ENCODE assay signal across 8 cellular contexts in the genomic region with DNA sequence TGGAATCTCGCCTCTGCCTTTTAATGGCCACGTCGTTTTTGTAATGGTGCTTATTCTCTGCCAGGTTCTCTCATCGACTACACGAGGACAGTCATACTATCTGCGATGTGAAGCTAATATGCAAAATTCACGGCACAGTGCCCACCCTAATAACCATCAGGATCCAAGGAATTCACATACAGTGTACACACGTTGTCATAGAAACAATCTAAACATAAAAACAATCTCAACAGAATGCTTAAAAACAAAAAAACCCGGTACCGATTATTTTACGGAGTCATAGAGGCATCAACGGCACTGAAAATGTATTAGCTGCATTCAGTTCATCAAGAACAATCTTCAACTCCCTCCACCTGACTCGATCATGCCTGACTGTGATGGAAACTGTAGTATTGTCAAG. TPM values are rescaled to one million over a fixed set of nuclear protein-coding genes. Genes with fewer than 3 reads are reported as not detected.
A peak's percentile ranks its signal among the peaks of the same experiment; 100 is the strongest.
DNase-seq lines count a peak whose midpoint lies in the region; ATAC-seq and TF ChIP-seq lines count a peak whose summit lies in the region.

No MANE protein-coding gene starts in this region.

- DNase-seq in AG20443 (ENCODE audit: low spot score) (peak; percentile 32), cardiac fibroblast (ENCODE audit: low read depth in 2 of 2) (peak in 1 of 2 donors; percentile 55), lung (ENCODE audit: low spot score) (no peak), vagina (ENCODE audit: extremely low spot score in 2 of 2) (no peak), GM13977 (ENCODE audit: low spot score) (no peak)

- H3K4me3 ChIP-seq in Loucy (ENCODE audit: low read length, poor library complexity, severe bottlenecking) (peak overlapping the region; percentile 88), cardiac fibroblast (replicated peaks in 1 of 2; ENCODE audit: low read depth in 2 of 2, low read length in 2 of 2) (peak overlapping the region; percentile 75 to 79), lung (peak overlapping the region; percentile 57), vagina (peak overlapping the region; percentile 52 to 54)

- H2AFZ ChIP-seq in Loucy (ENCODE audit: low read length) = peak overlapping the region; percentile 97

- ATAC-seq in GM19397 (IDR thresholded peaks at IDR 0.05; ENCODE audit: unreplicated experiment) (peak; percentile 2), lung (ENCODE audit: insufficient read depth, low FRiP score) (no peak), GM18870 (IDR thresholded peaks at IDR 0.05; ENCODE audit: unreplicated experiment) (no peak)

- H4K20me1 ChIP-seq in Loucy (ENCODE audit: insufficient read depth, low read length, poor library complexity, severe bottlenecking) = no peaks in the 10 kb centered on the region

- in situ Hi-C loops in GM13977 (cut with MboI; ENCODE audit: low pct_unique_long_range_greater_than_20kb, low sequenced_read_pairs, unreplicated experiment) = no loop called here

- H3K4me2 ChIP-seq in Loucy (ENCODE audit: low read depth, low read length, poor library complexity, severe bottlenecking) = peak overlapping the region; percentile 92

- no peaks in the 10 kb centered on the region for H3F3A ChIP-seq in Loucy (ENCODE audit: low read depth)

- TF ChIP-seq CTCF in Loucy (conservative IDR thresholded peaks at IDR 0.05; ENCODE audit: low read length) (no peak), cardiac fibroblast (IDR thresholded peaks at IDR 0.05; ENCODE audit: low read depth, low read length) (no peak), lung (IDR thresholded peaks at IDR 0.05; ENCODE audit: control extremely low read depth, extremely low read depth) (no peak), vagina (IDR thresholded peaks at IDR 0.05) (no peak), GM13977 (IDR thresholded peaks at IDR 0.05; ENCODE audit: extremely low read depth, insufficient read depth, missing control alignments) (no peak)

- H3K27ac ChIP-seq in lung (ENCODE audit: low read depth in 1 of 2, low read length in 1 of 2) (peak overlapping the region; percentile 84 to 90), vagina (peak overlapping the region; percentile 4)

- 7 to 10% methylated on average over 13 of the region's 13 CpGs for WGBS in lung, 2 donors

- H3K9ac ChIP-seq in Loucy (ENCODE audit: low read depth, low read length, poor library complexity, severe bottlenecking) = peak overlapping the region; percentile 80

- no peaks in the 10 kb centered on the region for H3K9me3 ChIP-seq in Loucy (ENCODE audit: insufficient read depth, low read depth, low read length)
- peaks cover 0 to 5% of the 10 kb centered on the region in 2 donors for H3K9me3 ChIP-seq in lung (ENCODE audit: control insufficient read depth in 2 of 2, insufficient read depth in 1 of 2, low read length in 1 of 2)
- H3K9me3 ChIP-seq in vagina = no peaks in the 10 kb centered on the region

- TF ChIP-seq POLR2A in vagina (IDR thresholded peaks at IDR 0.05) = no peak

- H3K27me3 ChIP-seq in Loucy (ENCODE audit: insufficient read depth, low read length, poor library complexity, severe bottlenecking) = peaks cover 29% of the 10 kb centered on the region
- H3K27me3 ChIP-seq in lung (ENCODE audit: control insufficient read depth, insufficient read depth) = no peaks in the 10 kb centered on the region
- no peaks in the 10 kb centered on the region for H3K27me3 ChIP-seq in vagina

- intact Hi-C loops in vagina (cut with DNase I) = loop anchor here (10.0 kb wide), 1 partner anchor 199 kb away; no protein-coding TSS in a partner anchor

- H3K36me3 ChIP-seq in Loucy (ENCODE audit: insufficient read depth, low read length) (no peaks in the 10 kb centered on the region), lung (ENCODE audit: control insufficient read depth in 2 of 2, insufficient read depth in 2 of 2, low read length in 2 of 2) (peaks cover 0 to 7% of the 10 kb centered on the region in 2 donors), vagina (no peaks in the 10 kb centered on the region)

- H3K9me2 ChIP-seq in Loucy (replicated peaks; ENCODE audit: low read depth, low read length) = no peaks in the 10 kb centered on the region

- H3K79me2 ChIP-seq in Loucy (ENCODE audit: insufficient read depth, low read length) = peaks cover 15% of the 10 kb centered on the region

- H3K4me1 ChIP-seq in Loucy (ENCODE audit: insufficient read depth, low read length, poor library complexity, severe bottlenecking) (peaks cover 19% of the 10 kb centered on the region), lung (ENCODE audit: control insufficient read depth in 2 of 2, insufficient read depth in 2 of 2, low read length in 2 of 2) (peaks cover 2 to 5% of the 10 kb centered on the region in 2 donors), vagina (peaks cover 23% of the 10 kb centered on the region)

RNA-seq across cellular contexts. Expression of gene MRPS33, which starts 0.7 kb away (rescaled TPM):
- total RNA-seq in lung (10 to 100 TPM; 17.3 to 38.5 TPM), vagina (5.9 TPM)
- 10 to 100 TPM; 47.3 to 73.6 TPM for polyA plus RNA-seq in lung

RNA-seq across cellular contexts. Expression of gene TMEM178B, which starts 59.8 kb away (rescaled TPM):
- 1 to 10 TPM in 1 of 2 donors, under 1 TPM in 1; 0.89 to 2.4 TPM for total RNA-seq in lung
- under 1 TPM; 0.04 to 0.08 TPM for polyA plus RNA-seq in lung
- 1.2 TPM for total RNA-seq in vagina
